In the genomic region with DNA sequence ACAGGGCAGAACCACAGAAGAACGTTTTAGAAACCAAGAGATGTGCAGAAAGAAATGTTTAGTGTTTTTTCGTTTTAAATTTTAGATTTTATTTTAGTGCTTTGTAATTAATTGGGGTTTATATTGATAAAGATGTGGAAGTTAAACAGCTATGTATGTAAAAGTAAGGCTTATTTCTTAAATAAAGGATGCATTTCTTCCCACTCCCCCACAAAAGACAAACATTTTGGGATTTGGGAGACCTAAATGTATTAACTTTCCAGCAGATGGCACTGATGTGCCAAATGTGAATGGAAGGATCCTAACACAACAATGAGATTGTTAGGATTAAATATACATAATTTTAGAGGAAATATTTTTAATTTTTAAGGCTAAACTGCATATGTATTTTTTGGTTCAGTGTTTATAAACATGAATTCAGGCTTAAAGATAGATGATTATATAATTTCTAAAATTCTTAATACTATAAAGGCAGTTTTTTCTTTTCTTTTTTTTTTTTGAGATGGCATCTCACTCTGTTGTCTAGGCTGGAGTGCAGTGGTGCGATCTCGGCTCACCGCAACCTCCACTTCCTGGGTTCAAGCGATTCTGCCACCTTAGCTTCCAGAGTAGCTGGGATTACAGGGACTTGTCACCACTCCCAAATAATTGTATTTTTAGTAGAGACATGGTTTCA, we compare ENCODE assay signal across 1 cellular context.
TF ChIP-seq lines count a peak whose summit lies in the region.

No MANE protein-coding gene starts in this region.

TF ChIP-seq in Ishikawa, 13 proteins besides CTCF, POLR2A, EP300 and RAD21 (continued from another document):
- TF ChIP-seq REST (IDR thresholded peaks at IDR 0.05; ENCODE audit: low read depth) (no peak), ZBTB7A (IDR thresholded peaks at IDR 0.05; ENCODE audit: low read depth) (no peak)
